In genomic region chr17:29291163-29291752, GRCh38 we compare ENCODE assay signal across 8 cellular contexts. TPM values are rescaled to one million over a fixed set of nuclear protein-coding genes. Genes with fewer than 3 reads are reported as not detected.
DNase-seq lines count a peak whose midpoint lies in the region; TF ChIP-seq lines count a peak whose summit lies in the region.

No MANE protein-coding gene starts in this region.

- intact Hi-C loops in breast epithelium (cut with DNase I; ENCODE audit: low total_unique reads) = no loop called here

- H3K27ac Mint-ChIP-seq in IgD-negative memory B cell = peak overlapping the region; percentile 51 to 95 (median 94)

- no peaks in the 10 kb centered on the region for H3K27me3 ChIP-seq in breast epithelium
- no peaks in the 10 kb centered on the region for H3K27me3 ChIP-seq in subcutaneous abdominal adipose tissue (ENCODE audit: control insufficient read depth in 5 of 5, insufficient read depth in 4 of 5, low read length in 5 of 5)

- no peak for TF ChIP-seq POLR2A in breast epithelium (IDR thresholded peaks at IDR 0.05)

- peak overlapping the region in 4 of 5 donors; percentile 88 to 96 (median 92) for H3K9ac ChIP-seq in subcutaneous abdominal adipose tissue (ENCODE audit: low read length in 5 of 5)

- DNase-seq in NCI-H2107 treated with DMSO at 0.1 percent for 48 hours (lab: John Stamatoyannopoulos, UW; ENCODE audit: unreplicated experiment) (peak; percentile 69), NCI-H2107 (lab: John Stamatoyannopoulos, UW) (no peak), OCI-M1 (lab: John Stamatoyannopoulos, UW) (peak; percentile 96), breast epithelium (ENCODE audit: low spot score in 2 of 2) (no peak), kidney glomerular epithelial cell (lab: John Stamatoyannopoulos, UW) (peak; percentile 74)
- no peak for DNase-seq in activated CD4-positive, CD25-positive, alpha-beta regulatory T cell treated with anti-CD3 and anti-CD28 coated beads, Interleukin-2, amount 50 U/mL, for 72 hours

- H3K27ac ChIP-seq in breast epithelium (peak overlapping the region; percentile 94 to 99), subcutaneous abdominal adipose tissue (ENCODE audit: low read depth, low read length) (peak overlapping the region; percentile 88)

- peak overlapping the region; percentile 88 to 95 (median 94) for H3K4me3 Mint-ChIP-seq in IgD-negative memory B cell

- H3K4me3 ChIP-seq in breast epithelium (peak overlapping the region; percentile 75 to 97 (median 95)), subcutaneous abdominal adipose tissue (ENCODE audit: low read depth in 1 of 5, low read length in 5 of 5) (peak overlapping the region; percentile 73 to 99 (median 76))

- peaks cover 0 to 2% (median 0%) of the 10 kb centered on the region in 3 donors for H3K9me3 Mint-ChIP-seq in IgD-negative memory B cell

- H3K4me1 ChIP-seq in breast epithelium (peaks cover 4 to 32% of the 10 kb centered on the region in 2 donors), subcutaneous abdominal adipose tissue (ENCODE audit: control insufficient read depth in 5 of 5, insufficient read depth in 5 of 5, low read length in 5 of 5) (peaks cover 4 to 53% (median 44%) of the 10 kb centered on the region in 5 donors)

- H3K4me1 Mint-ChIP-seq in IgD-negative memory B cell = peaks cover 24 to 50% (median 46%) of the 10 kb centered on the region in 3 donors

- H3K36me3 ChIP-seq in breast epithelium = no peaks in the 10 kb centered on the region
- H3K36me3 ChIP-seq in subcutaneous abdominal adipose tissue (ENCODE audit: control insufficient read depth in 5 of 5, insufficient read depth in 5 of 5, low read length in 5 of 5) = peaks cover 8 to 17% (median 15%) of the 10 kb centered on the region in 5 donors

- H3K36me3 Mint-ChIP-seq in IgD-negative memory B cell = peaks cover 1% of the 10 kb centered on the region

- H3K27me3 Mint-ChIP-seq in IgD-negative memory B cell = no peaks in the 10 kb centered on the region

- TF ChIP-seq CTCF in breast epithelium (IDR thresholded peaks at IDR 0.05) = peak; percentile 67 to 76 (median 70)

- no peaks in the 10 kb centered on the region for H3K9me3 ChIP-seq in breast epithelium
- no peaks in the 10 kb centered on the region for H3K9me3 ChIP-seq in subcutaneous abdominal adipose tissue (ENCODE audit: control insufficient read depth in 5 of 5, low read length in 5 of 5)

RNA-seq across cellular contexts. Expression of gene NUFIP2, which starts 2.7 kb away (rescaled TPM):
- polyA plus RNA-seq in IgD-negative memory B cell = 14.4 TPM
- 10 to 100 TPM; 35.8 to 46.2 (median 36.4) TPM for total RNA-seq in breast epithelium

RNA-seq across cellular contexts. Expression of gene CRYBA1, which starts 44.6 kb away (rescaled TPM):
- not detected for polyA plus RNA-seq in IgD-negative memory B cell
- total RNA-seq in breast epithelium = not detected

Comparison
In these comparisons a context has a peak if more than half of its experiments do, and no peak if none do; other contexts are left out.
1. DNase-seq: peak in NCI-H2107 treated with DMSO at 0.1 percent for 48 hours (single experiment), OCI-M1 (single experiment) and kidney glomerular epithelial cell (single experiment); none in NCI-H2107 (single experiment), breast epithelium (0 of 2) and activated CD4-positive, CD25-positive, alpha-beta regulatory T cell treated with anti-CD3 and anti-CD28 coated beads, Interleukin-2, amount 50 U/mL, for 72 hours (single experiment).